ENCODE assay signal across 1 cellular context in the genomic region with DNA sequence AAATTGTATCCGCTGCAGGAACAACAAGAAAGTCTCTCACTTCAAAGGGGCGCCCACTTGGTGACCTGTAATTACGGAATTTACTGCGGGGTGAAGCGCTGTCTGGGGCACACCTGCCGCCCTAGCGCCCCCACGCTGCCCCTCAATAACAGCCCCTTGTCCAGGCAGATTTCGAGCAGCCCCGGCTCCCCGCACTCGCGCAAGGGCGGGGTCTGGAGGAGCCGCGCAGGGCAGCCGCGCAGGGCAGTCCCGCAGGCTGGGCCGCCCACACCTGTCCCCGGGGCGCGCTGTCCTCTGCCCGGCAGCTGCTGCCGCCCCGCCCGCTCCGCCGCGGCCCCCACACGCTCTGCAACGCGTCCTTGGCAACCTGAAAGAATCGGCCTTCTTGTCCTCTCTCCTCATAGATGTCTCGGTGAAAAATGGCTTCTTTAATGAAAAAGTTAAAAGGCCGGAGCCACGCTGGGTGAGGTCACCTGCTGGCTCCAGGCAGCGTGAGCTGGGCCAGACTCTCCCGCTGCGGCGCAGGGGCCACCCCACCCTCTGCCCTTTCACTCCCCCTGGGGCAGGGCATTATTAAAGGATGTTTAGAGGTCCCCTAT.
TF ChIP-seq lines count a peak whose summit lies in the region.

No MANE protein-coding gene starts in this region.

TF ChIP-seq in HepG2, 621 proteins besides CTCF, POLR2A, EP300 and RAD21 (continued from another document):
- TF ChIP-seq ATF2 (CRISPR knock-in tag; IDR thresholded peaks at IDR 0.05) (no peak), ZNF552 (CRISPR knock-in tag; IDR thresholded peaks at IDR 0.05; ENCODE audit: borderline replicate concordance) (no peak)
